In genomic region chr9:36190388-36191289, GRCh38 we compare ENCODE assay signal across 1 cellular context.
TF ChIP-seq lines count a peak whose summit lies in the region.

Gene CLTA (plus strand): TSS chr9:36190921. CDS start chr9:36191057, 136 bp downstream.

TF ChIP-seq in HepG2, 621 proteins besides CTCF, POLR2A, EP300 and RAD21 (continued from another document and continues in another):
- TF ChIP-seq AFF4 (CRISPR knock-in tag; IDR thresholded peaks at IDR 0.05) (0 out of 2 replicates have a peak, but pooled peaks have one; percentile 54), HNRNPK (IDR thresholded peaks at IDR 0.05; ENCODE audit: low read depth, low read length, poor library complexity, severe bottlenecking) (no peak), AHR (CRISPR knock-in tag; IDR thresholded peaks at IDR 0.05) (peak; percentile 57; the same call in 1 of the 2 replicates), SMARCC2 (IDR thresholded peaks at IDR 0.05) (no peak), KLF11 (CRISPR knock-in tag; IDR thresholded peaks at IDR 0.05) (no peak), ZNF430 (CRISPR knock-in tag; IDR thresholded peaks at IDR 0.05) (peak; percentile 50; the same call in 1 of the 2 replicates), DNMT1 (CRISPR knock-in tag; IDR thresholded peaks at IDR 0.05) (no peak), SETDB1 (CRISPR knock-in tag; IDR thresholded peaks at IDR 0.05; ENCODE audit: borderline replicate concordance) (no peak), ARID4A (CRISPR knock-in tag; IDR thresholded peaks at IDR 0.05; ENCODE audit: borderline replicate concordance) (peak; percentile 95), ZNF205 (CRISPR knock-in tag; IDR thresholded peaks at IDR 0.05) (no peak; the same call in 1 of the 2 replicates), ZNF101 (CRISPR knock-in tag; IDR thresholded peaks at IDR 0.05; ENCODE audit: borderline replicate concordance, low read depth) (0 out of 2 replicates have a peak, but pooled peaks have one; percentile 31), MAX (IDR thresholded peaks at IDR 0.05) (peak; percentile 61), ZBTB14 (CRISPR knock-in tag; IDR thresholded peaks at IDR 0.05) (no peak), ZNF83 (CRISPR knock-in tag; IDR thresholded peaks at IDR 0.05; ENCODE audit: borderline replicate concordance) (no peak), ISX (CRISPR knock-in tag; conservative IDR thresholded peaks at IDR 0.05) (peak; percentile 67; the same call in 1 of the 2 replicates), SP5 (CRISPR knock-in tag; IDR thresholded peaks at IDR 0.05; ENCODE audit: borderline replicate concordance, low read depth) (no peak; the same call in 1 of the 2 replicates), NFAT5 (CRISPR knock-in tag; IDR thresholded peaks at IDR 0.05) (no peak), ZNF136 (CRISPR knock-in tag; IDR thresholded peaks at IDR 0.05; ENCODE audit: low read depth) (no peak), ZNF557 (CRISPR knock-in tag; IDR thresholded peaks at IDR 0.05) (0 out of 2 replicates have a peak, but pooled peaks have one; percentile 67), FOXM1 (CRISPR knock-in tag; IDR thresholded peaks at IDR 0.05) (no peak), HNF1A (IDR thresholded peaks at IDR 0.05; ENCODE audit: low read depth) (no peak), HNF1A (CRISPR knock-in tag; IDR thresholded peaks at IDR 0.05; ENCODE audit: borderline replicate concordance) (0 out of 2 replicates have a peak, but pooled peaks have one; percentile 31), ISL2 (CRISPR knock-in tag; IDR thresholded peaks at IDR 0.05) (peak; percentile 73; the same call in 1 of the 2 replicates), ZNF10 (CRISPR knock-in tag; IDR thresholded peaks at IDR 0.05; ENCODE audit: borderline replicate concordance, low read depth) (no peak), MXD4 (CRISPR knock-in tag; IDR thresholded peaks at IDR 0.05) (peak; percentile 49; the same call in 1 of the 2 replicates), ZNF432 (CRISPR knock-in tag; IDR thresholded peaks at IDR 0.05; ENCODE audit: borderline replicate concordance) (no peak), ZNF761 (CRISPR knock-in tag; conservative IDR thresholded peaks at IDR 0.05) (0 out of 2 replicates have a peak, but pooled peaks have one; percentile 26), FOSL1 (CRISPR knock-in tag; IDR thresholded peaks at IDR 0.05; ENCODE audit: borderline replicate concordance) (no peak), BCLAF1 (IDR thresholded peaks at IDR 0.05) (no peak), PHF20 (CRISPR knock-in tag; IDR thresholded peaks at IDR 0.05) (peak; percentile 89), ATF2 (CRISPR knock-in tag; IDR thresholded peaks at IDR 0.05) (peak; percentile 34; the same call in 1 of the 2 replicates)
